Comparison of ENCODE assay signal across 1 cellular context in genomic region chr5:68287976-68288755, GRCh38.
TF ChIP-seq lines count a peak whose summit lies in the region.

No MANE protein-coding gene starts in this region.

TF ChIP-seq in HepG2, 621 proteins besides CTCF, POLR2A, EP300 and RAD21 (continued from another document and continues in another):
- TF ChIP-seq ZBTB44 (CRISPR knock-in tag; IDR thresholded peaks at IDR 0.05) (no peak), JDP2 (CRISPR knock-in tag; IDR thresholded peaks at IDR 0.05; ENCODE audit: borderline replicate concordance) (no peak; the same call in 1 of the 2 replicates), ZHX2 (IDR thresholded peaks at IDR 0.05; ENCODE audit: low read depth) (no peak), ZHX2 (CRISPR knock-in tag; IDR thresholded peaks at IDR 0.05; ENCODE audit: borderline replicate concordance) (no peak), ATF3 (CRISPR knock-in tag; IDR thresholded peaks at IDR 0.05) (no peak; the same call in 1 of the 2 replicates), FLYWCH1 (CRISPR knock-in tag; IDR thresholded peaks at IDR 0.05) (no peak), ZEB1 (IDR thresholded peaks at IDR 0.05; ENCODE audit: insufficient replicate concordance, low read depth) (no peak), GZF1 (CRISPR knock-in tag; IDR thresholded peaks at IDR 0.05) (no peak; the same call in 1 of the 2 replicates), ZNF354B (CRISPR knock-in tag; IDR thresholded peaks at IDR 0.05) (no peak), ZNF367 (CRISPR knock-in tag; IDR thresholded peaks at IDR 0.05; ENCODE audit: borderline replicate concordance) (no peak), GATAD2A (CRISPR knock-in tag; IDR thresholded peaks at IDR 0.05) (peak; percentile 39), ZNF703 (CRISPR knock-in tag; IDR thresholded peaks at IDR 0.05; ENCODE audit: borderline replicate concordance) (no peak), ZNF333 (CRISPR knock-in tag; IDR thresholded peaks at IDR 0.05; ENCODE audit: borderline replicate concordance) (no peak), GRHL1 (CRISPR knock-in tag; conservative IDR thresholded peaks at IDR 0.05) (no peak), ZNF510 (CRISPR knock-in tag; IDR thresholded peaks at IDR 0.05; ENCODE audit: low read depth) (0 out of 2 replicates have a peak, but pooled peaks have one; percentile 34), NCOA2 (CRISPR knock-in tag; IDR thresholded peaks at IDR 0.05) (peak; percentile 63), ZBTB7B (CRISPR knock-in tag; IDR thresholded peaks at IDR 0.05) (peak; percentile 46; the same call in 1 of the 2 replicates), ZFYVE20 (CRISPR knock-in tag; IDR thresholded peaks at IDR 0.05; ENCODE audit: borderline replicate concordance, low read depth) (0 out of 2 replicates have a peak, but pooled peaks have one; percentile 61), ZNF484 (CRISPR knock-in tag; IDR thresholded peaks at IDR 0.05; ENCODE audit: borderline replicate concordance, low read depth) (no peak), PHF21A (CRISPR knock-in tag; IDR thresholded peaks at IDR 0.05) (peak; percentile 80; the same call in 1 of the 2 replicates), AGO1 (IDR thresholded peaks at IDR 0.05; ENCODE audit: low read depth, low read length, poor library complexity, severe bottlenecking) (no peak), BCLAF1 (IDR thresholded peaks at IDR 0.05) (no peak), ZNF264 (CRISPR knock-in tag; IDR thresholded peaks at IDR 0.05) (no peak), ADNP (CRISPR knock-in tag; IDR thresholded peaks at IDR 0.05) (no peak), ZGPAT (CRISPR knock-in tag; IDR thresholded peaks at IDR 0.05) (peak; percentile 75; the same call in 1 of the 2 replicates), ZNF652 (CRISPR knock-in tag; IDR thresholded peaks at IDR 0.05; ENCODE audit: borderline replicate concordance, low read depth) (no peak), CREB3 (CRISPR knock-in tag; IDR thresholded peaks at IDR 0.05) (no peak), AGO2 (optimal IDR thresholded peaks at IDR 0.05; ENCODE audit: low read depth, low read length) (peak; percentile 92), MLLT10 (CRISPR knock-in tag; IDR thresholded peaks at IDR 0.05) (no peak), MIXL1 (CRISPR knock-in tag; IDR thresholded peaks at IDR 0.05) (no peak), HNRNPLL (IDR thresholded peaks at IDR 0.05; ENCODE audit: low read depth, low read length, poor library complexity, severe bottlenecking) (peak; percentile 74), ZNF770 (CRISPR knock-in tag; IDR thresholded peaks at IDR 0.05) (0 out of 2 replicates have a peak, but pooled peaks have one; percentile 53), ATF2 (CRISPR knock-in tag; IDR thresholded peaks at IDR 0.05) (peak; percentile 46; the same call in 1 of the 2 replicates), ZNF18 (CRISPR knock-in tag; IDR thresholded peaks at IDR 0.05; ENCODE audit: insufficient replicate concordance) (peak; percentile 37), HNF1B (CRISPR knock-in tag; IDR thresholded peaks at IDR 0.05) (peak; percentile 80)
